In the genomic region with DNA sequence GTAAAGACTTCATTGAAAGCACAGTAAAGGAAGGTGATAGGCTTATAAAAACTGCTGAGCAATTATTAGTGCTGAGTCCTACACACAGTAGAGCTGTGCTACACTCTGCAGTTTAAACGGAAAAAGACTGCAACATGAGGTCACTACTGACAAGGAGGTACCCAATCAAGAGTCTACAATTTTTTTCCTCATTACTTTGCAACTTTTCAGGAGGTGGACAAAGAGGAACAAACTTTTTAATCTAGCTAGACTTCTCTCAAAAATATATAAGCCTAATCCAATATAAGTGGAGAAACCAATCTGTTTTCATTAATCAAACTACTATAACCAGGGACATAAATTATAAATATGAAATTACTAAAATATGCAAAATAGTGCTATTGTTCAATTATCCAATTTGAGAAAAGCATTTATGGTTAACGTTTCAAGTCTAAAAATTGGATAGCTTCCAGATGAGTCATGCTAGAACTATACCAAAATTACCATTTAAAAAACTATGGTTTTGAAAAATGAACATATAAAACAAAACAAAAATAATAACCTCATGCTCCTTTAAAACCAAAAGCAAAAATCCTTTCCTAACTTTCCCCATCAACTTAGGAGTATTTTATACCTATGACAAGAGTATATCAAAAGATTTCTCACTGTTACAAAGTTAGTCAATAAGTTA, we compare ENCODE assay signal across 9 cellular contexts. TPM values are rescaled to one million over a fixed set of nuclear protein-coding genes. Genes with fewer than 3 reads are reported as not detected.
DNase-seq lines count a peak whose midpoint lies in the region; ATAC-seq and TF ChIP-seq lines count a peak whose summit lies in the region.
"Had no signal": no experiment of that assay in that cellular context is flagged by ENCODE, and none has a peak within 500 bp of the region (broad histone marks: within the 10 kb centered on the region; RNA-seq: fewer than 3 reads in every experiment).

No MANE protein-coding gene starts in this region.

- peaks cover 22% of the 10 kb centered on the region; the same call in 1 of the 2 replicates for H3K4me1 ChIP-seq in Panc1 (ENCODE audit: control insufficient read depth, insufficient read depth, low read length)
- no peaks in the 10 kb centered on the region for H3K4me1 ChIP-seq in colonic mucosa

- in situ Hi-C loops in Panc1 (cut with HindIII; ENCODE audit: low pct_unique_long_range_greater_than_20kb, low sequenced_read_pairs), result no loop called here

- H3K27me3 ChIP-seq in Panc1 (ENCODE audit: control insufficient read depth, insufficient read depth, low read length) (no peaks in the 10 kb centered on the region), colonic mucosa (no peaks in the 10 kb centered on the region)

- no peak for TF ChIP-seq CTCF in Panc1 (IDR thresholded peaks at IDR 0.05)
- TF ChIP-seq CTCF in colonic mucosa (IDR thresholded peaks at IDR 0.05), result no peak

- DNase-seq in H4 (ENCODE audit: low spot score) (peak; percentile 45), Panc1 (ENCODE audit: low read depth, low spot score) (no peak), pons (ENCODE audit: low spot score) (peak; percentile 39), colonic mucosa (no peak), hypothalamus (lab: John Stamatoyannopoulos, UW) (no peak)
- DNase-seq: kidney glomerular epithelial cell had no signal

- TSS peak; percentile 15 for BruUV-seq in Panc1 (replicated peaks; lab: Mats Ljungman, UMichigan)

- POLR2A ChIA-PET in Panc1 (lab: Charles Lee), result no interaction called here

- CTCF ChIA-PET in Panc1 (lab: Charles Lee), result no interaction called here

- ATAC-seq in Panc1 (peak; percentile 60; the same call in 1 of the 2 replicates), esophagus mucosa (peak; percentile 44), HG02981 (IDR thresholded peaks at IDR 0.05; ENCODE audit: unreplicated experiment) (no peak), GM19351 (IDR thresholded peaks at IDR 0.05; ENCODE audit: unreplicated experiment) (no peak)

- H3K4me3 ChIP-seq in Panc1 (ENCODE audit: low read depth in 2 of 2, low read length in 2 of 2), result no peak overlapping the region
- no peak overlapping the region for H3K4me3 ChIP-seq in colonic mucosa

- H3K9me3 ChIP-seq in Panc1 (ENCODE audit: control insufficient read depth, insufficient read depth, low read depth, low read length) (no peaks in the 10 kb centered on the region), colonic mucosa (no peaks in the 10 kb centered on the region)

- no peak overlapping the region for H3K27ac ChIP-seq in Panc1 (ENCODE audit: low read length)
- H3K27ac ChIP-seq in colonic mucosa, result no peak overlapping the region

- H3K9ac ChIP-seq in colonic mucosa (ENCODE audit: low read depth in 2 of 2, low read length in 2 of 2), result no peak overlapping the region

- no peaks in the 10 kb centered on the region; the same call in 1 of the 2 replicates for H3K36me3 ChIP-seq in Panc1 (ENCODE audit: control insufficient read depth, insufficient read depth, low read length)
- H3K36me3 ChIP-seq in colonic mucosa, result no peaks in the 10 kb centered on the region

- intact Hi-C loops in Panc1 (cut with micrococcal nuclease; ENCODE audit: unreplicated experiment), result no loop called here
- intact Hi-C loops in colonic mucosa (cut with DNase I), result no loop called here

RNA-seq across cellular contexts. Expression of gene FAM13B, which starts 37.7 kb away (rescaled TPM):
- total RNA-seq in H4 (2014; rRNA removed; shearing (Covaris generic)), result 7.7 and 11.3 TPM in 2 replicates
- total RNA-seq in Panc1 (2021; ENCODE audit: unreplicated experiment), result 34.9 TPM
- 9.1 TPM for polyA plus RNA-seq in Panc1 (2012; ENCODE audit: insufficient read length)
- 14.5 TPM for total RNA-seq in esophagus mucosa
- 10 to 100 TPM; 15.4 to 17.5 TPM for total RNA-seq in colonic mucosa

Comparison
In these comparisons a context has a peak if more than half of its experiments do, and no peak if none do; other contexts are left out.
1. DNase-seq: peak in H4 (single experiment) and pons (single experiment); none in Panc1 (single experiment), colonic mucosa (single experiment) and hypothalamus (0 of 51).
2. ATAC-seq: peak in Panc1 (single experiment) and esophagus mucosa (single experiment); none in HG02981 (single experiment) and GM19351 (single experiment).